1 cellular context compared by ENCODE assay signal in the genomic region with DNA sequence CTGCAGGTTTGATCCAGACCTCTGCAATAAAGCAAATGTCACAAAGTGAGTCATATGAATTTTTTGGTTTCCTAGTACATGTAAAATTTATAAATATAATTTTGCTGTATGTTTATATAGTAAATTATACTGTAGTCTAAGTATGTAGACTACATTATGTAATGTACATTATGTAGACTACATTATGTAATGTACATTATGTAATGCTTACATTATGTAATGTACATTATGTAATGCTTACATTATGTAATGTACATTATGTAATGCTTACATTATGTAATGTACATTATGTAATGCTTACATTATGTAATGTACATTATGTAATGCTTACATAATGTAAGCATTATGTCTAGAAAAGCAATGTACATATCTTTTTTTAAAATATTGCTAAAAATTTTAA.
TF ChIP-seq lines count a peak whose summit lies in the region.

No MANE protein-coding gene starts in this region.

TF ChIP-seq in HEK293, 187 proteins besides CTCF, POLR2A, EP300 and RAD21 (continued from another document):
- TF ChIP-seq, protein P1, sequence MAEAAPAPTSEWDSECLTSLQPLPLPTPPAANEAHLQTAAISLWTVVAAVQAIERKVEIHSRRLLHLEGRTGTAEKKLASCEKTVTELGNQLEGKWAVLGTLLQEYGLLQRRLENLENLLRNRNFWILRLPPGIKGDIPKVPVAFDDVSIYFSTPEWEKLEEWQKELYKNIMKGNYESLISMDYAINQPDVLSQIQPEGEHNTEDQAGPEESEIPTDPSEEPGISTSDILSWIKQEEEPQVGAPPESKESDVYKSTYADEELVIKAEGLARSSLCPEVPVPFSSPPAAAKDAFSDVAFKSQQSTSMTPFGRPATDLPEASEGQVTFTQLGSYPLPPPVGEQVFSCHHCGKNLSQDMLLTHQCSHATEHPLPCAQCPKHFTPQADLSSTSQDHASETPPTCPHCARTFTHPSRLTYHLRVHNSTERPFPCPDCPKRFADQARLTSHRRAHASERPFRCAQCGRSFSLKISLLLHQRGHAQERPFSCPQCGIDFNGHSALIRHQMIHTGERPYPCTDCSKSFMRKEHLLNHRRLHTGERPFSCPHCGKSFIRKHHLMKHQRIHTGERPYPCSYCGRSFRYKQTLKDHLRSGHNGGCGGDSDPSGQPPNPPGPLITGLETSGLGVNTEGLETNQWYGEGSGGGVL (tag by site-specific recombination; IDR thresholded peaks at IDR 0.05) = 0 out of 2 replicates have a peak, but pooled peaks have one; percentile 13
- TF ChIP-seq, protein P2, sequence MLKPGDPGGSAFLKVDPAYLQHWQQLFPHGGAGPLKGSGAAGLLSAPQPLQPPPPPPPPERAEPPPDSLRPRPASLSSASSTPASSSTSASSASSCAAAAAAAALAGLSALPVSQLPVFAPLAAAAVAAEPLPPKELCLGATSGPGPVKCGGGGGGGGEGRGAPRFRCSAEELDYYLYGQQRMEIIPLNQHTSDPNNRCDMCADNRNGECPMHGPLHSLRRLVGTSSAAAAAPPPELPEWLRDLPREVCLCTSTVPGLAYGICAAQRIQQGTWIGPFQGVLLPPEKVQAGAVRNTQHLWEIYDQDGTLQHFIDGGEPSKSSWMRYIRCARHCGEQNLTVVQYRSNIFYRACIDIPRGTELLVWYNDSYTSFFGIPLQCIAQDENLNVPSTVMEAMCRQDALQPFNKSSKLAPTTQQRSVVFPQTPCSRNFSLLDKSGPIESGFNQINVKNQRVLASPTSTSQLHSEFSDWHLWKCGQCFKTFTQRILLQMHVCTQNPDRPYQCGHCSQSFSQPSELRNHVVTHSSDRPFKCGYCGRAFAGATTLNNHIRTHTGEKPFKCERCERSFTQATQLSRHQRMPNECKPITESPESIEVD (tag by site-specific recombination; IDR thresholded peaks at IDR 0.05) = peak; percentile 31; the same call in 1 of the 2 replicates
- 0 out of 2 replicates have a peak, but pooled peaks have one; percentile 18 for TF ChIP-seq ZNF366 (tag by site-specific recombination; conservative IDR thresholded peaks at IDR 0.05)
- TF ChIP-seq, protein P3, sequence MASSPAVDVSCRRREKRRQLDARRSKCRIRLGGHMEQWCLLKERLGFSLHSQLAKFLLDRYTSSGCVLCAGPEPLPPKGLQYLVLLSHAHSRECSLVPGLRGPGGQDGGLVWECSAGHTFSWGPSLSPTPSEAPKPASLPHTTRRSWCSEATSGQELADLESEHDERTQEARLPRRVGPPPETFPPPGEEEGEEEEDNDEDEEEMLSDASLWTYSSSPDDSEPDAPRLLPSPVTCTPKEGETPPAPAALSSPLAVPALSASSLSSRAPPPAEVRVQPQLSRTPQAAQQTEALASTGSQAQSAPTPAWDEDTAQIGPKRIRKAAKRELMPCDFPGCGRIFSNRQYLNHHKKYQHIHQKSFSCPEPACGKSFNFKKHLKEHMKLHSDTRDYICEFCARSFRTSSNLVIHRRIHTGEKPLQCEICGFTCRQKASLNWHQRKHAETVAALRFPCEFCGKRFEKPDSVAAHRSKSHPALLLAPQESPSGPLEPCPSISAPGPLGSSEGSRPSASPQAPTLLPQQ (tag by site-specific recombination; IDR thresholded peaks at IDR 0.05) = peak; percentile 64
- TF ChIP-seq, protein P4, sequence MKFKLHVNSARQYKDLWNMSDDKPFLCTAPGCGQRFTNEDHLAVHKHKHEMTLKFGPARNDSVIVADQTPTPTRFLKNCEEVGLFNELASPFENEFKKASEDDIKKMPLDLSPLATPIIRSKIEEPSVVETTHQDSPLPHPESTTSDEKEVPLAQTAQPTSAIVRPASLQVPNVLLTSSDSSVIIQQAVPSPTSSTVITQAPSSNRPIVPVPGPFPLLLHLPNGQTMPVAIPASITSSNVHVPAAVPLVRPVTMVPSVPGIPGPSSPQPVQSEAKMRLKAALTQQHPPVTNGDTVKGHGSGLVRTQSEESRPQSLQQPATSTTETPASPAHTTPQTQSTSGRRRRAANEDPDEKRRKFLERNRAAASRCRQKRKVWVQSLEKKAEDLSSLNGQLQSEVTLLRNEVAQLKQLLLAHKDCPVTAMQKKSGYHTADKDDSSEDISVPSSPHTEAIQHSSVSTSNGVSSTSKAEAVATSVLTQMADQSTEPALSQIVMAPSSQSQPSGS (tag by site-specific recombination; IDR thresholded peaks at IDR 0.05; ENCODE audit: low read depth) = peak; percentile 98
